ENCODE assay signal across 29 cellular contexts in genomic region chr6:25694366-25694765, GRCh38. TPM values are rescaled to one million over a fixed set of nuclear protein-coding genes. Genes with fewer than 3 reads are reported as not detected.
"Had no signal": no experiment of that assay in that cellular context is flagged by ENCODE, and none has a peak within 500 bp of the region (broad histone marks: within the 10 kb centered on the region; RNA-seq: fewer than 3 reads in every experiment).

No MANE protein-coding gene starts in this region.

- H3K36me3 ChIP-seq: pancreas, sigmoid colon, stomach, thyroid gland, upper lobe of left lung had no signal

- H3K4me3 ChIP-seq: pancreas, psoas muscle, sigmoid colon, stomach, thyroid gland, upper lobe of left lung had no signal

- H3K27me3 ChIP-seq: pancreas, sigmoid colon, thyroid gland, upper lobe of left lung had no signal

- H3K9me3 ChIP-seq: pancreas, psoas muscle, sigmoid colon, stomach, thyroid gland, upper lobe of left lung had no signal

- DNase-seq: activated B cell treated with CpG ODN at 0.5 μM for 24 hours; activated CD4-positive, alpha-beta T cell treated with anti-CD3 and anti-CD28 coated beads, Interleukin-2, amount 50 U/mL, for 1 hour; activated CD8-positive, alpha-beta memory T cell treated with anti-CD3 and anti-CD28 coated beads, Interleukin-2, amount 10 ng/mL, durations not matched to agents 7 days and 5 days; activated CD8-positive, alpha-beta T cell treated with anti-CD3 and anti-CD28 coated beads, Interleukin-2, amount 10 ng/mL, durations not matched to agents 7 days and 5 days; activated naive CD8-positive, alpha-beta T cell treated with anti-CD3 and anti-CD28 coated beads, Interleukin-2, amount 50 U/mL, for 24 hours; activated T-cell treated with anti-CD3 and anti-CD28 coated beads, Interleukin-2, amount 50 U/mL, for 48 hours; amygdala; central memory CD4-positive, alpha-beta T cell; endodermal cell; glutamatergic neuron; islet precursor cell; left cardiac atrium; left ventricle myocardium superior; naive thymus-derived CD4-positive, alpha-beta T cell; nucleus accumbens; pancreas; psoas muscle; sigmoid colon; stimulated activated CD4-positive, alpha-beta T cell treated with anti-CD3 and anti-CD28 coated beads, Interleukin-15, amount 100 ng/mL, for 24 hours; stimulated activated CD4-positive, alpha-beta T cell treated with anti-CD3 and anti-CD28 coated beads, Interleukin-2, amount 100 ng/mL, for 24 hours; stimulated activated naive B cell treated with anti-CD40 and anti-IgM and Interleukin-4, amounts not matched to agents 10 μg/mL and 1 μg/mL and 100 μg/mL, for 72 hours; stomach; thyroid gland; upper lobe of left lung had no signal

- FAIRE-seq: frontal cortex, pancreas had no signal

- ATAC-seq: activated CD8-positive, alpha-beta memory T cell treated with anti-CD3 and anti-CD28 coated beads, Interleukin-2, amount 10 ng/mL, durations not matched to agents 7 days and 5 days; activated CD8-positive, alpha-beta T cell treated with anti-CD3 and anti-CD28 coated beads, Interleukin-2, amount 10 ng/mL, durations not matched to agents 7 days and 5 days; activated naive CD8-positive, alpha-beta T cell treated with anti-CD3 and anti-CD28 coated beads, Interleukin-2, amount 50 U/mL, for 24 hours; esophagus mucosa; left cardiac atrium; left ventricle myocardium superior; naive thymus-derived CD4-positive, alpha-beta T cell; pancreas; psoas muscle; stimulated activated naive B cell treated with anti-CD40 and anti-IgM and Interleukin-4, amounts not matched to agents 10 μg/mL and 1 μg/mL and 100 μg/mL, for 72 hours had no signal

- H3K4me1 ChIP-seq: psoas muscle, sigmoid colon, stomach, thyroid gland, upper lobe of left lung had no signal

- H3K27ac ChIP-seq: pancreas, psoas muscle, sigmoid colon, stomach, thyroid gland, upper lobe of left lung had no signal

RNA-seq across cellular contexts. Expression of gene SCGN, which starts 42.4 kb away (rescaled TPM):
- total RNA-seq: activated B cell treated with CpG ODN at 0.5 μM for 24 hours; activated CD8-positive, alpha-beta memory T cell treated with anti-CD3 and anti-CD28 coated beads, Interleukin-2, amount 10 ng/mL, durations not matched to agents 7 days and 5 days; activated CD8-positive, alpha-beta T cell treated with anti-CD3 and anti-CD28 coated beads, Interleukin-2, amount 10 ng/mL, durations not matched to agents 7 days and 5 days; activated T-helper 2 cell treated with anti-CD3 and anti-CD28 coated beads, Interferon-gamma antibody, Interleukin-2, Interleukin-4, amounts not matched to agents 10 μg/mL and 5 μg/mL and 100 μg/mL, durations not matched to agents 14 hours and 24 hours and 36 hours; endodermal cell; esophagus mucosa; mesothelial cell of epicardium; naive thymus-derived CD4-positive, alpha-beta T cell; neural crest cell; psoas muscle had no signal
- polyA plus RNA-seq: naive thymus-derived CD4-positive, alpha-beta T cell; psoas muscle had no signal
